In the genomic region with DNA sequence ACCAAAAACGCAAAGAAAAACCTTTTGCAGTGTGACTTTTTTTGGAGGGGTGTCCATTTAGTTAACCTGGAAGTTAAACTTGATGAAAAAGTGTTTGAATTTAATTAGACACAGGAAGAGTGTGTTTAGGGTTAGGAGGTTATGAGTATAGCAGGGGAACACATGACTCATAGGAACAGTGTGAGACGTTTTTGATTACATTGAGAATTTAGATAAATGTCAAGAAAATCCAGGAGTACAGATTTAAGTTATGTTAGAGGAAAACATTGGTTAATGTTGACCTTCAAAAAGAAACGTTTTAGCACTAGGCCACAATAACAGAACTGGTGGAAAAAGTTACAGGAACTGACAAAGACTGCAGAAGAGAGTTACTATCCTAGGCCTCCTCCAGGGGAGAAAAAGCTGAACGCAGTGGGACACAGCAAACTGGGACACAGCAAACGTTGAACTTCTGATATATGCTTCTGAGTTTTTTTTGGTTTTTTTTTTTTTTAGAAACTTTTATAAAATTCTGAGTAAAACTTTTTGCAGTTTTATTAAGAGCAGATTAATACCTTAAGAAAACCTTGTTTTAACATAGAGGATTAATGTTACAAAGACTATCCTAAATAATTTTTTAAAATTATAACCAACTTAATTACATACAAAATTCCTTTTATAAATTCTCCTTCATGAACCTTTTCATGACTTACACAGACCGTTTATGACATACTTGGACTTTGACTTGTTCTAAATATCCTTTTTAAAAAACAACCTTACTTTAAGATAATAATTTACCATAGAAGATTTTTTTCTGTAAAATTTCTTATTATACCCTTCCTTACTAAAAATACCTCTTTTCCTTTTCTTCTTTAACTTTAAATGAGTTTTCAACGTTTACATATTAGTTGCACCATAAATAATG, we compare ENCODE assay signal across 11 cellular contexts. TPM values are rescaled to one million over a fixed set of nuclear protein-coding genes. Genes with fewer than 3 reads are reported as not detected.
DNase-seq lines count a peak whose midpoint lies in the region; FAIRE-seq and TF ChIP-seq lines count a peak whose summit lies in the region.
"Had no signal": no experiment of that assay in that cellular context is flagged by ENCODE, and none has a peak within 500 bp of the region (broad histone marks: within the 10 kb centered on the region; RNA-seq: fewer than 3 reads in every experiment).

No MANE protein-coding gene starts in this region.

- H3K9me3 ChIP-seq in BLaER1: peaks cover 78% of the 10 kb centered on the region
- H3K9me3 ChIP-seq in BE2C: peaks cover 9% of the 10 kb centered on the region

- DNase-seq in GM12865 (ENCODE audit: low read depth) (peak; percentile 22), RPMI7951 (ENCODE audit: low read depth) (peak; percentile 55), glomerular visceral epithelial cell (ENCODE audit: extremely low spot score) (peak; percentile 9), BE2C (no peak), HEK293T (ENCODE audit: extremely low spot score) (no peak), HTR-8/SVneo (ENCODE audit: insufficient read length, low spot score) (no peak)
- no peak for DNase-seq in stimulated activated naive CD4-positive, alpha-beta T cell treated with Interleukin-2 at 50 U/mL for 16 hours (lab: John Stamatoyannopoulos, UW)
- DNase-seq: left ventricle myocardium inferior; NCI-H1105 treated with DMSO at 0.1 percent for 48 hours; stimulated activated naive CD4-positive, alpha-beta T cell had no signal

- CTCF ChIA-PET in HEK293T (lab: Yijun Ruan, JAX): no interaction called here

- no peak overlapping the region for H3K27ac ChIP-seq in BLaER1
- H3K27ac ChIP-seq: left ventricle myocardium inferior had no signal

- no peaks in the 10 kb centered on the region for H4K20me1 ChIP-seq in BLaER1

- H3K4me2 ChIP-seq in BLaER1: no peak overlapping the region

- H3K36me3 ChIP-seq in BLaER1 (peaks cover 36% of the 10 kb centered on the region), BE2C (no peaks in the 10 kb centered on the region)

- no peaks in the 10 kb centered on the region for H3K27me3 ChIP-seq in BLaER1
- H3K27me3 ChIP-seq in BE2C: no peaks in the 10 kb centered on the region

- TF ChIP-seq CTCF in GM12865 (IDR thresholded peaks at IDR 0.05; ENCODE audit: insufficient read depth, low read depth, low read length, missing control alignments): no peak
- no peak for TF ChIP-seq CTCF in BE2C (IDR thresholded peaks at IDR 0.05; ENCODE audit: low read depth, low read length)

- H3K4me1 ChIP-seq in BLaER1 (no peaks in the 10 kb centered on the region), BE2C (no peaks in the 10 kb centered on the region)
- H3K4me1 ChIP-seq: left ventricle myocardium inferior had no signal

- 0 out of 2 replicates have a peak overlapping the region, but pooled peaks have one; percentile 15 for H3K4me3 ChIP-seq in BLaER1
- no peak overlapping the region for H3K4me3 ChIP-seq in GM12865 (ENCODE audit: low read depth, low read length)
- no peak overlapping the region for H3K4me3 ChIP-seq in BE2C (ENCODE audit: low read depth, low read length)
- H3K4me3 ChIP-seq: left ventricle myocardium inferior had no signal

- POLR2A ChIA-PET in HEK293T (lab: Yijun Ruan, JAX): no interaction called here

- FAIRE-seq in HTR-8/SVneo (lab: Jason Lieb, UNC): no peak

- H3K9ac ChIP-seq in BLaER1: no peak overlapping the region

TF ChIP-seq in HEK293T, 16 proteins besides CTCF, POLR2A, EP300 and RAD21:
- TF ChIP-seq HDGF (IDR thresholded peaks at IDR 0.05; ENCODE audit: borderline replicate concordance) (no peak), FOXK2 (IDR thresholded peaks at IDR 0.05) (no peak), BHLHE40 (IDR thresholded peaks at IDR 0.05; ENCODE audit: borderline replicate concordance) (no peak), TARDBP (IDR thresholded peaks at IDR 0.05) (no peak)

RNA-seq across cellular contexts. Expression of a gene that starts 22.2 kb away (rescaled TPM):
- 17.4 and 29.1 TPM in 2 replicates for total RNA-seq in RPMI7951 (2014; rRNA removed; shearing (Covaris generic))
- 15.4 TPM for polyA plus RNA-seq in BE2C (2012; ENCODE audit: insufficient read depth, insufficient read length, low read depth)

Comparison
In these comparisons a context has a peak if more than half of its experiments do, and no peak if none do; other contexts are left out.
1. DNase-seq: peak in GM12865 (single experiment), RPMI7951 (single experiment) and glomerular visceral epithelial cell (single experiment); none in BE2C (single experiment), HEK293T (single experiment), HTR-8/SVneo (single experiment) and stimulated activated naive CD4-positive, alpha-beta T cell treated with Interleukin-2 at 50 U/mL for 16 hours (single experiment).